ENCODE assay signal across 1 cellular context in genomic region chr4:151409470-151410313, GRCh38.
TF ChIP-seq lines count a peak whose summit lies in the region.

No MANE protein-coding gene starts in this region.

TF ChIP-seq in IMR-90, 13 proteins besides CTCF, POLR2A, EP300 and RAD21 (continued from another document):
- TF ChIP-seq USF2 (IDR thresholded peaks at IDR 0.05; ENCODE audit: low read depth, low read length) = no peak
